In genomic region chr11:78809931-78810481, GRCh38 we compare ENCODE assay signal across 17 cellular contexts.
DNase-seq lines count a peak whose midpoint lies in the region; FAIRE-seq and TF ChIP-seq lines count a peak whose summit lies in the region.
"Had no signal": no experiment of that assay in that cellular context is flagged by ENCODE, and none has a peak within 500 bp of the region (broad histone marks: within the 10 kb centered on the region; RNA-seq: fewer than 3 reads in every experiment).

No MANE protein-coding gene starts in this region.

- H3K4me1 Mint-ChIP-seq in mesothelial cell of epicardium = peaks cover 41% of the 10 kb centered on the region
- H3K4me1 Mint-ChIP-seq: activated naive CD4-positive, alpha-beta T cell treated with anti-CD3 and anti-CD28 coated beads, Interleukin-2, amount 50 U/mL, for 24 hours; CD4-positive, alpha-beta memory T cell had no signal

- peaks cover 5% of the 10 kb centered on the region for H3K9me3 Mint-ChIP-seq in mesothelial cell of epicardium
- H3K9me3 Mint-ChIP-seq: activated naive CD4-positive, alpha-beta T cell treated with anti-CD3 and anti-CD28 coated beads, Interleukin-2, amount 50 U/mL, for 24 hours; CD4-positive, alpha-beta memory T cell; WTC11 had no signal

- intact Hi-C loops in transverse colon (cut with DNase I; ENCODE audit: low total_unique reads) = no loop called here
- intact Hi-C loops in A673 (cut with micrococcal nuclease; ENCODE audit: unreplicated experiment) = no loop called here

- CTCF ChIA-PET in A673 (lab: Charles Lee) = interaction anchor here (0.9 kb wide), 1 partner anchor 12 kb away, joined by 4 read pairs; no protein-coding TSS in a partner anchor

- WGBS in transverse colon (ENCODE audit: low coverage in 1 of 2), 2 donors = 35 to 44% methylated on average over 6 of the region's 6 CpGs

- H3K27ac Mint-ChIP-seq in mesothelial cell of epicardium = peak overlapping the region; percentile 92
- H3K27ac Mint-ChIP-seq: activated naive CD4-positive, alpha-beta T cell treated with anti-CD3 and anti-CD28 coated beads, Interleukin-2, amount 50 U/mL, for 24 hours; CD4-positive, alpha-beta memory T cell; WTC11 had no signal

- TF ChIP-seq CTCF in mesothelial cell of epicardium (IDR thresholded peaks at IDR 0.05; ENCODE audit: unreplicated experiment) (no peak), transverse colon (IDR thresholded peaks at IDR 0.05) (no peak), A673 (conservative IDR thresholded peaks at IDR 0.05; ENCODE audit: low read depth, low read length) (no peak)

- H3K27me3 Mint-ChIP-seq in mesothelial cell of epicardium (ENCODE audit: low read depth) = no peaks in the 10 kb centered on the region

- POLR2A ChIA-PET in A673 (lab: Charles Lee; ENCODE audit: low non-redundant PET) = no interaction called here

- H3K27ac ChIP-seq in SJSA1 = peak overlapping the region; percentile 91
- peak overlapping the region; percentile 57 to 82 (median 72) for H3K27ac ChIP-seq in transverse colon
- no peak overlapping the region for H3K27ac ChIP-seq in A673 (ENCODE audit: low read depth, low read length, poor library complexity, severe bottlenecking)
- H3K27ac ChIP-seq: right lobe of liver had no signal

- H3K9me3 ChIP-seq in SJSA1 (replicated peaks) (no peaks in the 10 kb centered on the region), transverse colon (no peaks in the 10 kb centered on the region), A673 (ENCODE audit: low read depth, low read length, poor library complexity, severe bottlenecking) (no peaks in the 10 kb centered on the region)
- H3K9me3 ChIP-seq: right lobe of liver had no signal

- peaks cover 36% of the 10 kb centered on the region for H3K36me3 Mint-ChIP-seq in mesothelial cell of epicardium
- H3K36me3 Mint-ChIP-seq: activated naive CD4-positive, alpha-beta T cell treated with anti-CD3 and anti-CD28 coated beads, Interleukin-2, amount 50 U/mL, for 24 hours; CD4-positive, alpha-beta memory T cell; WTC11 had no signal

- peaks cover 37% of the 10 kb centered on the region for H3K4me1 ChIP-seq in SJSA1 (replicated peaks)
- H3K4me1 ChIP-seq in transverse colon = peaks cover 10 to 45% (median 26%) of the 10 kb centered on the region in 4 donors
- H3K4me1 ChIP-seq in A673 (ENCODE audit: insufficient read depth, low read length, poor library complexity, severe bottlenecking) = peaks cover 11% of the 10 kb centered on the region
- H3K4me1 ChIP-seq: right lobe of liver had no signal

- H3K4me3 ChIP-seq in SJSA1 (no peak overlapping the region), transverse colon (no peak overlapping the region), A673 (ENCODE audit: low read depth, low read length, poor library complexity, severe bottlenecking) (no peak overlapping the region)
- H3K4me3 ChIP-seq: K562, right lobe of liver had no signal

- no peaks in the 10 kb centered on the region for H3K27me3 ChIP-seq in SJSA1 (replicated peaks)
- no peaks in the 10 kb centered on the region for H3K27me3 ChIP-seq in transverse colon
- H3K27me3 ChIP-seq in A673 (replicated peaks; ENCODE audit: insufficient read depth, low read depth, low read length, poor library complexity) = no peaks in the 10 kb centered on the region
- H3K27me3 ChIP-seq: right lobe of liver had no signal

- TF ChIP-seq EP300 in transverse colon (IDR thresholded peaks at IDR 0.05; ENCODE audit: low read depth) = no peak

- in situ Hi-C loops in transverse colon (cut with MboI; ENCODE audit: low pct_ligation_motif_present in 1 of 4, low pct_unique_long_range_greater_than_20kb in 1 of 4, low sequenced_read_pairs in 3 of 4) = no loop called here

- DNase-seq in SJSA1 (ENCODE audit: low read depth in 1 of 2, low spot score in 2 of 2) (peak; percentile 48 to 81), mesothelial cell of epicardium (ENCODE audit: low spot score in 2 of 2, unreplicated experiment in 2 of 2) (no peak), transverse colon (no peak), NCI-H2107 (lab: John Stamatoyannopoulos, UW) (no peak), GM19238 (ENCODE audit: insufficient read length, low spot score) (no peak), A673 (ENCODE audit: low spot score) (no peak)
- DNase-seq: activated CD8-positive, alpha-beta memory T cell treated with anti-CD3 and anti-CD28 coated beads, Interleukin-2, amount 50 U/mL, for 48 hours; GDM1; OCI-M1; right lobe of liver; stimulated activated CD4-positive, alpha-beta T cell treated with anti-CD3 and anti-CD28 coated beads, Interleukin-4, amount 100 ng/mL, for 24 hours had no signal

- no peak for TF ChIP-seq POLR2A in transverse colon (IDR thresholded peaks at IDR 0.05)

- H3K4me3 Mint-ChIP-seq in mesothelial cell of epicardium = no peak overlapping the region
- H3K4me3 Mint-ChIP-seq: activated naive CD4-positive, alpha-beta T cell treated with anti-CD3 and anti-CD28 coated beads, Interleukin-2, amount 50 U/mL, for 24 hours; CD4-positive, alpha-beta memory T cell; WTC11 had no signal

- H3K36me3 ChIP-seq in SJSA1 = no peaks in the 10 kb centered on the region
- H3K36me3 ChIP-seq in transverse colon = no peaks in the 10 kb centered on the region
- no peaks in the 10 kb centered on the region for H3K36me3 ChIP-seq in A673 (ENCODE audit: insufficient read depth, low read length, poor library complexity, severe bottlenecking)
- H3K36me3 ChIP-seq: right lobe of liver had no signal

- BruUV-seq in A673 (replicated peaks; lab: Mats Ljungman, UMichigan) = no TSS peak

- peak; percentile 85 for FAIRE-seq in endometrium (lab: Jason Lieb, UNC)
- FAIRE-seq: GM19239, K562 had no signal

Comparison
In these comparisons a context has a peak if more than half of its experiments do, and no peak if none do; other contexts are left out.
1. DNase-seq: peak in SJSA1 (2 of 2); none in mesothelial cell of epicardium (0 of 2), transverse colon (single experiment), NCI-H2107 (single experiment), GM19238 (single experiment) and A673 (single experiment).